Comparison of ENCODE assay signal across 12 cellular contexts in the genomic region with DNA sequence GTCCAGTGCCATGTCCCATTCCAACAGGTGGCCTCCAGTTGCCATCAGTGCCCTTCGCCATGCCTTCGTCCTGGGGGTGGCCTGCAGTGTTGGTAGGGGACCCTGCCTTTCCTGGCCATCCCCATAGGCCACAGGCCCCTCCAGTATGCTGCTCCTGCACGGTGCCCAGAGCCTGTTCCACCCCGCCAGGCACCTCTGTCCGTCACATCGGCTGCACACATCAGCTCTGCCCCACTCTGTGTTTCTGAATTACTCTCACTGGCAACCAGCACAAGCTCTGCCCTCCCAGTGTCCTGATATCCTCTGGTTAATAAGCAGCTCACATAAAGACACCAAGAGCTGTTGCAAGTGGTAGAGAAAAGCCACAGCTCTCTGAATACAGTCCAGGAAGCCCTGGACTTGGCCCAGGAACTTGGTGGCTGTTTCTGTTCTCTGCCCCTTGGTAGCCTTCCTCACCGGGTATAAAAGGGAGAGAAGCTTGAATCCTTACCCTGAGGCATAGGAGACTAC. TPM values are rescaled to one million over a fixed set of nuclear protein-coding genes. Genes with fewer than 3 reads are reported as not detected.
DNase-seq lines count a peak whose midpoint lies in the region; ATAC-seq lines count a peak whose summit lies in the region.
"Had no signal": no experiment of that assay in that cellular context is flagged by ENCODE, and none has a peak within 500 bp of the region (broad histone marks: within the 10 kb centered on the region; RNA-seq: fewer than 3 reads in every experiment).

No MANE protein-coding gene starts in this region.

- H3K9me2 ChIP-seq in GM23248 (ENCODE audit: insufficient read depth) = no peaks in the 10 kb centered on the region

- H3K9me3 ChIP-seq in muscle layer of duodenum (ENCODE audit: control insufficient read depth in 1 of 2, low read length in 2 of 2) (no peaks in the 10 kb centered on the region), GM23248 (ENCODE audit: low read depth) (no peaks in the 10 kb centered on the region)

- in situ Hi-C loops in GM23248 (cut with MboI) = no loop called here

- H3K4me3 ChIP-seq in muscle layer of duodenum (ENCODE audit: low read depth in 1 of 2, low read length in 2 of 2) (no peak overlapping the region), H7 (ENCODE audit: insufficient read depth, low read depth, low read length) (no peak overlapping the region), GM23248 (no peak overlapping the region)

- peaks cover 19 to 41% of the 10 kb centered on the region in 2 donors for H3K4me1 ChIP-seq in muscle layer of duodenum (ENCODE audit: control insufficient read depth in 1 of 2, insufficient read depth in 2 of 2, low read length in 2 of 2)
- peaks cover 7% of the 10 kb centered on the region; the same call in 1 of the 2 replicates for H3K4me1 ChIP-seq in GM23248 (ENCODE audit: insufficient read depth)

- no peak overlapping the region for H3K9ac ChIP-seq in GM23248

- ATAC-seq in GM19324 (IDR thresholded peaks at IDR 0.05; ENCODE audit: low FRiP score, unreplicated experiment) = no peak

- H3K27ac ChIP-seq in muscle layer of duodenum (ENCODE audit: low read length) (peak overlapping the region; percentile 72), GM23248 (no peak overlapping the region)

- no peak overlapping the region for H2AFZ ChIP-seq in GM23248

- H3K36me3 ChIP-seq in muscle layer of duodenum (ENCODE audit: control insufficient read depth in 1 of 2, insufficient read depth in 2 of 2, low read length in 2 of 2) (no peaks in the 10 kb centered on the region), H7 (replicated peaks; ENCODE audit: control insufficient read depth, insufficient read depth, low read length) (no peaks in the 10 kb centered on the region), GM23248 (ENCODE audit: low read depth) (no peaks in the 10 kb centered on the region)

- DNase-seq in AG08395 (ENCODE audit: low spot score) = peak; percentile 42
- DNase-seq in LoVo (ENCODE audit: low spot score) = peak; percentile 66
- DNase-seq in fibroblast of gingiva (ENCODE audit: low read depth) = peak; percentile 27
- DNase-seq in H7 = no peak
- DNase-seq in mesenteric fat pad (ENCODE audit: low spot score) = no peak
- DNase-seq in GM23248 = no peak
- DNase-seq: AML-193; NCI-H1694 treated with DMSO at 0.1 percent for 48 hours; SHP77 treated with DMSO at 0.1 percent for 48 hours; stimulated activated naive CD4-positive, alpha-beta T cell treated with Interleukin-2 at 50 U/mL for 16 hours had no signal

- no peak overlapping the region for H3K4me2 ChIP-seq in GM23248 (ENCODE audit: unreplicated experiment)

- H4K20me1 ChIP-seq in GM23248 (ENCODE audit: insufficient read depth) = no peaks in the 10 kb centered on the region

- no peaks in the 10 kb centered on the region for H3F3A ChIP-seq in GM23248 (ENCODE audit: insufficient read depth)

- no peaks in the 10 kb centered on the region for H3K79me2 ChIP-seq in GM23248 (ENCODE audit: insufficient read depth)

- H3K27me3 ChIP-seq in muscle layer of duodenum (ENCODE audit: low read depth, low read length) (no peaks in the 10 kb centered on the region), H7 (ENCODE audit: control insufficient read depth, insufficient read depth, low read length) (no peaks in the 10 kb centered on the region), GM23248 (replicated peaks; ENCODE audit: insufficient read depth) (no peaks in the 10 kb centered on the region)

- 65 to 77% methylated on average over 5 to 7 of the region's 7 CpGs for WGBS in GM23248 (ENCODE audit: low coverage in 1 of 2, low lambda C conversion rate in 2 of 2, missing lambda C conversion rate in 2 of 2), 2 experiments

RNA-seq across cellular contexts. Expression of gene ATP2A2, which starts 31.3 kb away (rescaled TPM):
- 98.7 and 107 TPM in 2 replicates for total RNA-seq in H7 (2014; rRNA removed; shearing (Covaris generic))
- 232 TPM for total RNA-seq in mesenteric fat pad
- total RNA-seq in GM23248 (2014; rRNA removed; shearing (Covaris generic)) = 142 and 148 TPM in 2 replicates
- 28.7 and 29.5 TPM in 2 replicates for polyA plus RNA-seq in GM23248 (2016; fragmentation: Nextera tagmentation; extraction: Ambion mirVana)

Comparison
In these comparisons a context has a peak if more than half of its experiments do, and no peak if none do; other contexts are left out.
1. DNase-seq: peak in AG08395 (single experiment), LoVo (single experiment) and fibroblast of gingiva (single experiment); none in H7 (single experiment), mesenteric fat pad (single experiment) and GM23248 (single experiment).